In the genomic region with DNA sequence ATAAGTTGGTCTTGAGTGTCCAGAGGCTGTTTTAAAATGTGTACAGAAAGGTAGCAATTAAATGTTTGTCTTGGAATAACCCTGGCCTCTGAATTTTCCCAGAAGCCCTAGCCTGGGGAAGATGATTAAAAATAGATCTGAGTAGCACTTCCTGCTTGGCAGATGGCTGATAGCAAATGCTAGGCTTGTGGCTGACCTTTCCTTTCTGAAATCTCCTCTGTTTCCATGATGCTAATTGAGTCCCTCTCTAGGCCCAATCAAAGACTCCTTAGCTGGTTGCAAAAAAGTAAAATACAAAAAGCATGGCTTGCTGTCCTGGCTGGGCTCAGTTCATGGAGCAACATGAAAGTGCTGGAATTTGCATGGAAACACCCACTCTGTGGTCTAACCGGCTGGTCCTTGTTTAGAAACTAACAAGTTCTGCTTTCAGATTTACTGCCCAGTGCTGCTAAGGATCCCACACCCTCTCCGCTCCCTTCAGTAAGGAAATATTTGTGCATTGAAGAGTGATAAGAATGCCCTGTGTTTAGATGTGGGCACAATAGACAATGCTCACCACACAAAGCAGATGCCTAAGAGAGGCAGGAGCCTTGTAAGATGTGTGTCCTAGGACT, we compare ENCODE assay signal across 8 cellular contexts. TPM values are rescaled to one million over a fixed set of nuclear protein-coding genes. Genes with fewer than 3 reads are reported as not detected.
A peak's percentile ranks its signal among the peaks of the same experiment; 100 is the strongest.
DNase-seq lines count a peak whose midpoint lies in the region; ATAC-seq lines count a peak whose summit lies in the region.

No MANE protein-coding gene starts in this region.

- no peak overlapping the region for H3K4me3 Mint-ChIP-seq in activated CD8-positive, alpha-beta T cell treated with anti-CD3 and anti-CD28 coated beads, Interleukin-2, amount 10 ng/mL, durations not matched to agents 7 days and 5 days

- H3K9me3 Mint-ChIP-seq in activated CD8-positive, alpha-beta T cell treated with anti-CD3 and anti-CD28 coated beads, Interleukin-2, amount 10 ng/mL, durations not matched to agents 7 days and 5 days (ENCODE audit: insufficient read depth), result no peaks in the 10 kb centered on the region

- POLR2A ChIA-PET in activated CD8-positive, alpha-beta T cell treated with anti-CD3 and anti-CD28 coated beads, Interleukin-2, amount 10 ng/mL, durations not matched to agents 7 days and 5 days (lab: Charles Lee), result no interaction called here

- ATAC-seq in HG03378 (IDR thresholded peaks at IDR 0.05; ENCODE audit: unreplicated experiment), result peak; percentile 48
- peak; percentile 45 for ATAC-seq in activated CD8-positive, alpha-beta T cell treated with anti-CD3 and anti-CD28 coated beads, Interleukin-2, amount 10 ng/mL, durations not matched to agents 7 days and 5 days
- ATAC-seq in left ventricle myocardium superior, result peak; percentile 69

- no peaks in the 10 kb centered on the region for H3K27me3 Mint-ChIP-seq in activated CD8-positive, alpha-beta T cell treated with anti-CD3 and anti-CD28 coated beads, Interleukin-2, amount 10 ng/mL, durations not matched to agents 7 days and 5 days (ENCODE audit: low read depth)

- no peak overlapping the region for H3K4me3 ChIP-seq in skin epidermis

- H3K27ac ChIP-seq in skin epidermis, result peak overlapping the region in 20 of 21 experiments; percentile 53 to 87 (median 74)

- peak overlapping the region; percentile 69 for H3K27ac Mint-ChIP-seq in activated CD8-positive, alpha-beta T cell treated with anti-CD3 and anti-CD28 coated beads, Interleukin-2, amount 10 ng/mL, durations not matched to agents 7 days and 5 days

- DNase-seq in DMS 273 (lab: John Stamatoyannopoulos, UW; ENCODE audit: unreplicated experiment) (peak; percentile 50), DMS 273 treated with DMSO at 0.1 percent for 48 hours (lab: John Stamatoyannopoulos, UW) (no peak), left ventricle myocardium superior (no peak), retina (no peak), mesenteric fat pad (ENCODE audit: low spot score) (no peak)
- DNase-seq in activated CD8-positive, alpha-beta T cell treated with anti-CD3 and anti-CD28 coated beads, Interleukin-2, amount 10 ng/mL, durations not matched to agents 7 days and 5 days, result no peak

- CTCF ChIA-PET in activated CD8-positive, alpha-beta T cell treated with anti-CD3 and anti-CD28 coated beads, Interleukin-2, amount 10 ng/mL, durations not matched to agents 7 days and 5 days (lab: Charles Lee), result interaction anchor here (1.5 to 1.8 kb wide), 3 partner anchors 40 to 69 kb away, joined by 3 to 7 read pairs (median 5); no protein-coding TSS in a partner anchor

- H3K36me3 Mint-ChIP-seq in activated CD8-positive, alpha-beta T cell treated with anti-CD3 and anti-CD28 coated beads, Interleukin-2, amount 10 ng/mL, durations not matched to agents 7 days and 5 days (ENCODE audit: low read depth), result peaks cover 15% of the 10 kb centered on the region

- H3K4me1 Mint-ChIP-seq in activated CD8-positive, alpha-beta T cell treated with anti-CD3 and anti-CD28 coated beads, Interleukin-2, amount 10 ng/mL, durations not matched to agents 7 days and 5 days (ENCODE audit: low read depth), result peaks cover 63% of the 10 kb centered on the region

- intact Hi-C loops in left ventricle myocardium superior (cut with micrococcal nuclease), result no loop called here

RNA-seq across cellular contexts. Expression of gene YPEL2, which starts 40.8 kb away (rescaled TPM):
- 1 to 10 TPM; 9.0 to 10.0 TPM for total RNA-seq in activated CD8-positive, alpha-beta T cell treated with anti-CD3 and anti-CD28 coated beads, Interleukin-2, amount 10 ng/mL, durations not matched to agents 7 days and 5 days
- total RNA-seq in left ventricle myocardium superior (38.9 TPM), mesenteric fat pad (35.5 TPM)
